Comparison of ENCODE assay signal across 19 cellular contexts in the genomic region with DNA sequence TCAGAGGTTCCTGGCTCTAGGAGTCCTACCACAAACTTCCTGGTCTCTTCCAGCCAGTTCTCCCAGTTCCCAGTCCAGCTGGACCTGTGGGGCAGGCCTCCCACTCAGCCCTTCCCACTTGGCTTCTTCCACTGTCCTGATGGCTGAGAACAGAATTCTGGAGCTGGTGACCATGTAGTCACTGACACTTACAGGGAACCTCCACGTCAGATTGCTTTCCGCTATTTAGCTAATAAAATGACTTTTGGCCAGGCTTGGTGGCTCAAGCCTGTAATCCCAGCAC.
"Had no signal": no experiment of that assay in that cellular context is flagged by ENCODE, and none has a peak within 500 bp of the region (broad histone marks: within the 10 kb centered on the region; RNA-seq: fewer than 3 reads in every experiment).

No MANE protein-coding gene starts in this region.

- H3K9me3 ChIP-seq: adrenal gland, ovary had no signal

- H3K79me2 ChIP-seq: hepatocyte had no signal

- H3K4me3 ChIP-seq: adrenal gland, hepatocyte, neural progenitor cell, ovary, spleen, thoracic aorta had no signal

- DNase-seq: activated CD4-positive, CD25-positive, alpha-beta regulatory T cell treated with anti-CD3 and anti-CD28 coated beads, Interleukin-2, amount 50 U/mL, for 72 hours; activated CD8-positive, alpha-beta memory T cell treated with anti-CD3 and anti-CD28 coated beads for 24 hours; activated CD8-positive, alpha-beta memory T cell treated with anti-CD3 and anti-CD28 coated beads, Interleukin-2, amount 50 U/mL, for 48 hours; activated gamma-delta T cell treated with Interleukin-2 at 50 U/mL for 16 hours; activated T-cell treated with anti-CD3 and anti-CD28 coated beads, Interleukin-2, amount 50 U/mL, for 72 hours; effector CD4-positive, alpha-beta T cell; foreskin fibroblast; midbrain; ovary; spleen; stimulated activated CD4-positive, alpha-beta T cell treated with anti-CD3 and anti-CD28 coated beads, Interleukin-4, amount 100 ng/mL, for 4 hours; T-helper 1 cell; T1000 had no signal

- H3K4me1 ChIP-seq: adrenal gland, neural progenitor cell, spleen had no signal

- H3K9ac ChIP-seq: neural progenitor cell had no signal

- H2AFZ ChIP-seq: hepatocyte, neural progenitor cell had no signal

- H3K27ac ChIP-seq: adrenal gland, hepatocyte, neural progenitor cell, ovary, thoracic aorta had no signal

- H3K4me2 ChIP-seq: hepatocyte, neural progenitor cell had no signal

- H3K36me3 ChIP-seq: adrenal gland, neural progenitor cell, ovary, spleen, thoracic aorta had no signal

- H3K27me3 ChIP-seq: adrenal gland, hepatocyte, neural progenitor cell, ovary had no signal

- ATAC-seq: activated naive CD4-positive, alpha-beta T cell treated with anti-CD3 and anti-CD28 coated beads, Interleukin-2, amount 50 U/mL, for 72 hours; activated T-cell treated with anti-CD3 and anti-CD28 coated beads, Interleukin-2, amount 50 U/mL, for 72 hours; stimulated activated memory B cell treated with anti-CD40 and anti-IgM and Interleukin-4, amounts not matched to agents 10 μg/mL and 1 μg/mL and 100 μg/mL, for 72 hours had no signal
